ENCODE assay signal across 8 cellular contexts in the genomic region with DNA sequence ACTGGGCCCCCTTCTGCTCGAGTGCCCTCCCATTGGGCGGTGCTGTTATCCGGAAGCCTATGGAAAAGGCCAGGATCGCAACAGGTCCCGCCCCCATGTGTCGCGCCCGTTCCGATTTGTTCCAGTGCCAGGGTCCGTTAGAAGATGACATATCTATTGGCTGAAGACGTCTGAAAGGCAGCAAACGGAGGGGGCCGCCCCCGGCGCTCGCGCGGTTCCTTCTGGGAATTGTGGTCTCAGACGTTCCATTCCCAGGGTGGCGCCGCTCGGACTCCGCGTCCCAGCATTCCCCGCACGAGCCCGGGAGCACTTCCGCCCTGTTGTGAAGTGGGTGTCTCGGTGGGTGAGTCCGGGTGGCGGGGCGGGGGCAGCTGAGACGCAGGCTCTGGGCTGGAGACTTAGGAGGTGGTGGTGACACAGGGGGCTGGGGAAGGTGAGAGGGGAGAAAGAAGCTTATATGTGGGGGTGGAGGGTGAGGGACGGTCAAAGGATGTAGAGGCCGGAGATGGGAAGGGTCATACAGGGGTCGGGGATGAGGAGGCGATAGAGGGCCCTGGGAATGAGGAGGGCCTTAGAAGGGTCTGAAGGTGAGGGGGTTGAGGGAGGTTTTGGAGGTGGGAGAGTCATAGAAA. TPM values are rescaled to one million over a fixed set of nuclear protein-coding genes. Genes with fewer than 3 reads are reported as not detected.
DNase-seq lines count a peak whose midpoint lies in the region; ATAC-seq and TF ChIP-seq lines count a peak whose summit lies in the region.

A gene (plus strand): TSS at position 297 of the 632 bp plus-strand sequence. CDS start 6,644 bp downstream, outside the sequence.

- no peak for TF ChIP-seq CTCF in activated B cell treated with CpG ODN at 0.5 μM for 24 hours (IDR thresholded peaks at IDR 0.05)

- H3K27ac Mint-ChIP-seq in activated B cell treated with CpG ODN at 0.5 μM for 24 hours = peak within 1 kb of the TSS; percentile 27

- intact Hi-C loops in activated B cell treated with CpG ODN at 0.5 μM for 24 hours (cut with micrococcal nuclease) = loop anchor here (1.0 to 5.0 kb wide), 5 partner anchors 41 to 820 kb away; a partner anchor contains a TSS

- no peaks in the 10 kb centered on the region for H3K36me3 Mint-ChIP-seq in activated B cell treated with CpG ODN at 0.5 μM for 24 hours (ENCODE audit: low read depth)

- peak; percentile 91 for ATAC-seq in HG03175 (IDR thresholded peaks at IDR 0.05; ENCODE audit: unreplicated experiment)
- peak; percentile 97 for ATAC-seq in activated B cell treated with CpG ODN at 0.5 μM for 24 hours (ENCODE audit: low read depth)

- peaks cover 24% of the 10 kb centered on the region for H3K4me1 Mint-ChIP-seq in activated B cell treated with CpG ODN at 0.5 μM for 24 hours

- DNase-seq in AG08395 (ENCODE audit: low spot score) (peak; percentile 96), NCI-H226 (peak; percentile 99), activated B cell treated with CpG ODN at 0.5 μM for 24 hours (peak; percentile 76), inferior parietal cortex (ENCODE audit: extremely low spot score) (peak; percentile 98), smooth muscle cell of the brain vasculature (ENCODE audit: low read depth, low spot score) (peak; percentile 95)
- peak; percentile 75 for DNase-seq in central memory CD4-positive, alpha-beta T cell

- POLR2A ChIA-PET in activated B cell treated with CpG ODN at 0.5 μM for 24 hours (lab: Charles Lee) = interaction anchor here (1.1 to 1.6 kb wide), 2 partner anchors 177 to 345 kb away, joined by 4 to 6 read pairs; no protein-coding TSS in a partner anchor

- CTCF ChIA-PET in activated B cell treated with CpG ODN at 0.5 μM for 24 hours (lab: Charles Lee) = interaction anchor here (0.8 to 7.7 kb wide), 5 partner anchors 11 to 176 kb away, joined by 3 to 143 read pairs (median 4); no protein-coding TSS in a partner anchor

- in situ Hi-C loops in GM18951 (cut with MboI; ENCODE audit: low sequenced_read_pairs, unreplicated experiment) = loop anchor here (10.0 kb wide), 1 partner anchor 108 kb away; no protein-coding TSS in a partner anchor

- no peaks in the 10 kb centered on the region for H3K27me3 Mint-ChIP-seq in activated B cell treated with CpG ODN at 0.5 μM for 24 hours

- peak; percentile 64 for TF ChIP-seq POLR2A in GM18951 (IDR thresholded peaks at IDR 0.05; ENCODE audit: extremely low read depth, insufficient read depth, insufficient read length)

- H3K9me3 Mint-ChIP-seq in activated B cell treated with CpG ODN at 0.5 μM for 24 hours = no peaks in the 10 kb centered on the region

- H3K4me3 Mint-ChIP-seq in activated B cell treated with CpG ODN at 0.5 μM for 24 hours = peak within 1 kb of the TSS; percentile 83

RNA-seq across cellular contexts. Expression of the gene that starts here (rescaled TPM):
- total RNA-seq in activated B cell treated with CpG ODN at 0.5 μM for 24 hours = 3.6 and 3.7 TPM in 2 replicates

Comparison
In these comparisons a context has a peak if more than half of its experiments do, and no peak if none do; other contexts are left out.
1. Peak in every context shown above with its lines: DNase-seq and ATAC-seq.